In genomic region chr19:39398297-39398864, GRCh38 we compare ENCODE assay signal across 6 cellular contexts. TPM values are rescaled to one million over a fixed set of nuclear protein-coding genes. Genes with fewer than 3 reads are reported as not detected.
DNase-seq lines count a peak whose midpoint lies in the region; ATAC-seq and TF ChIP-seq lines count a peak whose summit lies in the region.

No MANE protein-coding gene starts in this region.

- 73 to 80% methylated on average over 8 to 11 of the region's 11 CpGs for WGBS in tibial nerve, 2 donors

- H3K9me3 Mint-ChIP-seq in immature natural killer cell, result no peaks in the 10 kb centered on the region

- DNase-seq in activated CD8-positive, alpha-beta memory T cell treated with anti-CD3 and anti-CD28 coated beads, Interleukin-2, amount 50 U/mL, for 48 hours, result peak; percentile 77
- DNase-seq in immature natural killer cell, result peak; percentile 57 to 61 (median 60)
- DNase-seq in tibial nerve (ENCODE audit: low spot score in 2 of 2), result peak; percentile 57 to 72
- DNase-seq in NCI-H2081 (lab: John Stamatoyannopoulos, UW), result no peak

- H3K4me1 ChIP-seq in HEK293 (ENCODE audit: control insufficient read depth, insufficient read depth, low read length) (peaks cover 17% of the 10 kb centered on the region), tibial nerve (peaks cover 0 to 70% (median 37%) of the 10 kb centered on the region in 4 donors)

- TF ChIP-seq POLR2A in tibial nerve (IDR thresholded peaks at IDR 0.05), result peak in 1 of 2 donors; percentile 20

- ATAC-seq in GM18907 (IDR thresholded peaks at IDR 0.05; ENCODE audit: unreplicated experiment), result no peak

- peaks cover 60 to 61% of the 10 kb centered on the region in 2 donors for H3K4me1 Mint-ChIP-seq in immature natural killer cell

- H3K9me3 ChIP-seq in HEK293 (ENCODE audit: control insufficient read depth, insufficient read depth, low read depth, low read length) (no peaks in the 10 kb centered on the region), tibial nerve (no peaks in the 10 kb centered on the region)

- peak overlapping the region; percentile 97 to 100 (median 99) for H3K27ac Mint-ChIP-seq in immature natural killer cell

- H3K36me3 ChIP-seq in HEK293 (ENCODE audit: control insufficient read depth in 2 of 2, insufficient read depth in 1 of 2, low read length in 2 of 2) (peaks cover 30 to 36% of the 10 kb centered on the region in 2 experiments), tibial nerve (peaks cover 0 to 53% (median 0%) of the 10 kb centered on the region in 3 donors)

- H3K27me3 ChIP-seq in tibial nerve, result no peaks in the 10 kb centered on the region

- H3K4me3 Mint-ChIP-seq in immature natural killer cell, result peak overlapping the region; percentile 71 to 81 (median 77)

- H3K27ac ChIP-seq in HEK293 (ENCODE audit: extremely low read depth, low read depth, low read length) (peak overlapping the region; percentile 3; the same call in 1 of the 2 replicates), tibial nerve (peak overlapping the region; percentile 78 to 100 (median 96))

- CTCF ChIA-PET in HEK293 (lab: Yijun Ruan, JAX), result interaction anchor here (0.6 to 5.1 kb wide), 54 partner anchors 9 to 996 kb away, joined by 3 to 144 read pairs (median 4); partner anchors contain the start of genes DLL3, EID2B, FAM98C and PLEKHG2

- H3K36me3 Mint-ChIP-seq in immature natural killer cell, result peaks cover 5 to 14% (median 12%) of the 10 kb centered on the region in 3 donors

- peaks cover 22 to 36% (median 33%) of the 10 kb centered on the region in 3 donors for H3K27me3 Mint-ChIP-seq in immature natural killer cell (ENCODE audit: low read depth in 3 of 3)

- H3K4me3 ChIP-seq in HEK293 (ENCODE audit: low read depth, low read length) (no peak overlapping the region), tibial nerve (peak overlapping the region in 1 of 4 donors; percentile 21)

- TF ChIP-seq CTCF in HEK293 (tag by site-specific recombination; IDR thresholded peaks at IDR 0.05), result no peak
- TF ChIP-seq CTCF in tibial nerve (IDR thresholded peaks at IDR 0.05), result no peak

- peak; percentile 75 to 78 for TF ChIP-seq EP300 in tibial nerve (IDR thresholded peaks at IDR 0.05)

- POLR2A ChIA-PET in HEK293 (lab: Yijun Ruan, JAX), result interaction anchor here (0.5 to 5.7 kb wide), 13 partner anchors 9 to 190 kb away, joined by 3 to 56 read pairs (median 4); partner anchors contain the start of genes PLEKHG2, RPS16, SAMD4B and SUPT5H

TF ChIP-seq in HEK293, 187 proteins besides CTCF, POLR2A, EP300 and RAD21 (continues in another document):
- TF ChIP-seq ZEB2 (tag by site-specific recombination; IDR thresholded peaks at IDR 0.05) (no peak), ZNF558 (tag by site-specific recombination; IDR thresholded peaks at IDR 0.05) (no peak), SP2 (tag by site-specific recombination; IDR thresholded peaks at IDR 0.05) (no peak), INSM2 (tag by site-specific recombination; IDR thresholded peaks at IDR 0.05) (no peak), BCL6B (tag by site-specific recombination; IDR thresholded peaks at IDR 0.05) (no peak), ZNF37A (tag by site-specific recombination; IDR thresholded peaks at IDR 0.05) (no peak), ZBTB7A (tag by site-specific recombination; IDR thresholded peaks at IDR 0.05; ENCODE audit: low read depth) (no peak), ZNF513 (tag by site-specific recombination; IDR thresholded peaks at IDR 0.05) (no peak), GFI1B (tag by site-specific recombination; IDR thresholded peaks at IDR 0.05) (no peak), ZNF623 (tag by site-specific recombination; IDR thresholded peaks at IDR 0.05) (no peak), BCL11B (tag by site-specific recombination; IDR thresholded peaks at IDR 0.05; ENCODE audit: low read depth) (no peak), ZNF23 (tag by site-specific recombination; IDR thresholded peaks at IDR 0.05; ENCODE audit: borderline replicate concordance) (no peak), ZNF521 (tag by site-specific recombination; IDR thresholded peaks at IDR 0.05) (no peak), HOXD13 (CRISPR knock-in tag; IDR thresholded peaks at IDR 0.05; ENCODE audit: borderline replicate concordance) (no peak), PATZ1 (tag by site-specific recombination; IDR thresholded peaks at IDR 0.05) (0 out of 2 replicates have a peak, but pooled peaks have one; percentile 18), ZBTB6 (tag by site-specific recombination; IDR thresholded peaks at IDR 0.05) (no peak), ZNF785 (tag by site-specific recombination; IDR thresholded peaks at IDR 0.05) (0 out of 2 replicates have a peak, but pooled peaks have one; percentile 9), IKZF3 (tag by site-specific recombination; IDR thresholded peaks at IDR 0.05) (no peak), ZNF654 (tag by site-specific recombination; IDR thresholded peaks at IDR 0.05; ENCODE audit: low read depth) (no peak), ZNF184 (tag by site-specific recombination; IDR thresholded peaks at IDR 0.05) (peak; percentile 94), ZNF768 (tag by site-specific recombination; IDR thresholded peaks at IDR 0.05) (no peak)

RNA-seq across cellular contexts. Expression of gene MED29, which starts 7.2 kb away (rescaled TPM):
- 10 to 100 TPM; 41.6 to 64.7 (median 41.8) TPM for polyA plus RNA-seq in immature natural killer cell
- total RNA-seq in tibial nerve, result 10 to 100 TPM; 32.9 to 52.5 (median 37.6) TPM

RNA-seq across cellular contexts. Expression of gene PAF1, which starts 7.5 kb away (rescaled TPM):
- polyA plus RNA-seq in immature natural killer cell, result 10 to 100 TPM; 18.9 to 48.1 (median 31.6) TPM
- 10 to 100 TPM; 30.8 to 48.3 (median 44.3) TPM for total RNA-seq in tibial nerve

RNA-seq across cellular contexts. Expression of gene ZFP36, which starts 8.3 kb away (rescaled TPM):
- polyA plus RNA-seq in immature natural killer cell, result 100 to 1,000 TPM; 305 to 745 (median 318) TPM
- total RNA-seq in tibial nerve, result 100 to 1,000 TPM; 125 to 274 (median 178) TPM

RNA-seq across cellular contexts. Expression of gene PLEKHG2, which starts 14.1 kb away (rescaled TPM):
- polyA plus RNA-seq in immature natural killer cell, result 1 to 10 TPM in 2 of 3 donors, not detected in 1; 3.7 to 4.3 TPM
- 10 to 100 TPM; 20.1 to 62.1 (median 35.6) TPM for total RNA-seq in tibial nerve

RNA-seq across cellular contexts. Expression of gene RPS16, which starts 37.4 kb away (rescaled TPM):
- 1,000 to 10,000 TPM in 1 of 3 donors, 100 to 1,000 TPM in 2; 733 to 1,627 (median 903) TPM for polyA plus RNA-seq in immature natural killer cell
- total RNA-seq in tibial nerve, result 1,000 to 10,000 TPM; 1,048 to 1,762 (median 1,462) TPM

Comparison
In these comparisons a context has a peak if more than half of its experiments do, and no peak if none do; other contexts are left out.
1. DNase-seq: peak in activated CD8-positive, alpha-beta memory T cell treated with anti-CD3 and anti-CD28 coated beads, Interleukin-2, amount 50 U/mL, for 48 hours (single experiment), immature natural killer cell (3 of 3) and tibial nerve (2 of 2); none in NCI-H2081 (0 of 2).